8 cellular contexts compared by ENCODE assay signal in genomic region chr22:25702046-25702445, GRCh38. TPM values are rescaled to one million over a fixed set of nuclear protein-coding genes. Genes with fewer than 3 reads are reported as not detected.
A peak's percentile ranks its signal among the peaks of the same experiment; 100 is the strongest.
DNase-seq lines count a peak whose midpoint lies in the region; ATAC-seq and TF ChIP-seq lines count a peak whose summit lies in the region.

No MANE protein-coding gene starts in this region.

- no peak for ATAC-seq in naive B cell (ENCODE audit: low read depth in 2 of 2)

- no peak overlapping the region for H3K4me3 ChIP-seq in stomach

- no peak overlapping the region for H3K27ac ChIP-seq in stomach

- no peak for TF ChIP-seq POLR2A in stomach (IDR thresholded peaks at IDR 0.05)

- peaks cover 0 to 12% (median 7%) of the 10 kb centered on the region in 3 donors for H3K4me1 Mint-ChIP-seq in naive B cell

- no peaks in the 10 kb centered on the region for H3K27me3 Mint-ChIP-seq in naive B cell

- DNase-seq in GM10266 (ENCODE audit: extremely low spot score) (peak; percentile 19), NCI-H146 treated with DMSO at 0.1 percent for 48 hours (lab: John Stamatoyannopoulos, UW; ENCODE audit: unreplicated experiment) (peak; percentile 11), T47D (ENCODE audit: low read depth in 1 of 2, low spot score in 1 of 2) (peak; percentile 11 to 18), naive B cell (peak; percentile 3), SKM-1 treated with dmso at 0.1 percent for 144 hours (lab: John Stamatoyannopoulos, UW; ENCODE audit: unreplicated experiment) (no peak), stomach (no peak), mucosa of gallbladder (ENCODE audit: low spot score) (no peak)
- DNase-seq in activated effector memory CD4-positive, alpha-beta T cell treated with anti-CD3 and anti-CD28 coated beads, Interleukin-2, amount 50 U/mL, for 16 hours, result no peak

- peak overlapping the region in 2 of 6 donors; percentile 7 to 51 for H3K27ac Mint-ChIP-seq in naive B cell

- peaks cover 19 to 28% of the 10 kb centered on the region in 2 donors for H3K36me3 Mint-ChIP-seq in naive B cell

- H3K36me3 ChIP-seq in stomach, result peaks cover 0 to 7% (median 2%) of the 10 kb centered on the region in 4 donors

- no peak overlapping the region for H3K4me3 Mint-ChIP-seq in naive B cell

- TF ChIP-seq CTCF in GM10266 (IDR thresholded peaks at IDR 0.05; ENCODE audit: control insufficient read depth, insufficient read depth, low read depth, missing control alignments) (peak; percentile 48), stomach (IDR thresholded peaks at IDR 0.05) (peak in 3 of 7 experiments; percentile 13 to 33 (median 21))

- no peaks in the 10 kb centered on the region for H3K9me3 ChIP-seq in stomach

- no peaks in the 10 kb centered on the region for H3K9me3 Mint-ChIP-seq in naive B cell

- no peaks in the 10 kb centered on the region for H3K27me3 ChIP-seq in stomach

- intact Hi-C loops in stomach (cut with DNase I; ENCODE audit: low total_unique reads), result no loop called here

- no peaks in the 10 kb centered on the region for H3K4me1 ChIP-seq in stomach

- in situ Hi-C loops in T47D (cut with HindIII; ENCODE audit: low pct_unique_long_range_greater_than_20kb, low sequenced_read_pairs), result no loop called here

- no peak for TF ChIP-seq EP300 in stomach (IDR thresholded peaks at IDR 0.05)

RNA-seq across cellular contexts. Expression of gene MYO18B, which starts 39.9 kb away (rescaled TPM):
- polyA plus RNA-seq in naive B cell (ENCODE audit: low read depth in 6 of 6), result not detected
- 1 to 10 TPM in 2 of 5 donors, under 1 TPM in 2, not detected in 1; 0.58 to 7.6 (median 1.2) TPM for total RNA-seq in stomach
- 1 to 10 TPM in 1 of 3 donors, under 1 TPM in 2; 0.31 to 3.1 (median 0.75) TPM for polyA plus RNA-seq in stomach
- 0.06 TPM for total RNA-seq in mucosa of gallbladder

Comparison
In these comparisons a context has a peak if more than half of its experiments do, and no peak if none do; other contexts are left out.
1. DNase-seq: peak in GM10266 (single experiment), NCI-H146 treated with DMSO at 0.1 percent for 48 hours (single experiment), T47D (2 of 2) and naive B cell (single experiment); none in activated effector memory CD4-positive, alpha-beta T cell treated with anti-CD3 and anti-CD28 coated beads, Interleukin-2, amount 50 U/mL, for 16 hours (single experiment), SKM-1 treated with dmso at 0.1 percent for 144 hours (single experiment), stomach (single experiment) and mucosa of gallbladder (single experiment).